In genomic region chr12:62919827-62920226, GRCh38 we compare ENCODE assay signal across 9 cellular contexts. TPM values are rescaled to one million over a fixed set of nuclear protein-coding genes. Genes with fewer than 3 reads are reported as not detected.
DNase-seq lines count a peak whose midpoint lies in the region; ATAC-seq and TF ChIP-seq lines count a peak whose summit lies in the region.
"Had no signal": no experiment of that assay in that cellular context is flagged by ENCODE, and none has a peak within 500 bp of the region (broad histone marks: within the 10 kb centered on the region; RNA-seq: fewer than 3 reads in every experiment).

No MANE protein-coding gene starts in this region.

- no peaks in the 10 kb centered on the region for H3K79me1 ChIP-seq in IMR-90 (ENCODE audit: low read depth in 1 of 2, low read length in 2 of 2)
- no peaks in the 10 kb centered on the region for H3K79me1 ChIP-seq in neuronal stem cell (ENCODE audit: low read depth, low read length)

- DNase-seq in IMR-90 (peak; percentile 63), NCI-H69 (lab: John Stamatoyannopoulos, UW) (peak; percentile 97), fibroblast of lung (ENCODE audit: low read depth in 2 of 2) (peak; percentile 50 to 73), stromal cell of bone marrow (ENCODE audit: low read depth) (peak; percentile 9), neuronal stem cell (ENCODE audit: low spot score) (no peak), prostate gland (ENCODE audit: low spot score) (no peak)
- DNase-seq: stimulated activated naive CD4-positive, alpha-beta T cell had no signal

- CTCF ChIA-PET in IMR-90 (lab: Yijun Ruan, JAX): no interaction called here

- no peak overlapping the region for H3K4me2 ChIP-seq in IMR-90 (ENCODE audit: low read depth, low read length)
- no peak overlapping the region for H3K4me2 ChIP-seq in fibroblast of lung (ENCODE audit: extremely low read depth, insufficient read depth, low read length)
- no peak overlapping the region for H3K4me2 ChIP-seq in neuronal stem cell (ENCODE audit: insufficient read depth, low read length, poor library complexity, severe bottlenecking)

- in situ Hi-C loops in IMR-90 (cut with MboI; ENCODE audit: low sequenced_read_pairs): no loop called here

- H3K56ac ChIP-seq in IMR-90 (ENCODE audit: extremely low read depth, insufficient read depth, low read length): no peak overlapping the region

- TF ChIP-seq CTCF in IMR-90 (conservative IDR thresholded peaks at IDR 0.05; ENCODE audit: low read depth, low read length) (no peak), fibroblast of lung (conservative IDR thresholded peaks at IDR 0.05 in 1 of 2, IDR thresholded peaks at IDR 0.05 in 1 of 2; ENCODE audit: low read depth in 1 of 2, low read length in 2 of 2) (no peak), prostate gland (IDR thresholded peaks at IDR 0.05) (no peak)

- no peak overlapping the region for H2AK5ac ChIP-seq in IMR-90 (ENCODE audit: low read depth, low read length)
- no peak overlapping the region for H2AK5ac ChIP-seq in neuronal stem cell (ENCODE audit: low read depth, low read length)

- H2BK20ac ChIP-seq in IMR-90 (ENCODE audit: low read depth, low read length): no peak overlapping the region

- H3K79me2 ChIP-seq in fibroblast of lung (ENCODE audit: control insufficient read depth, insufficient read depth, low read length): no peaks in the 10 kb centered on the region

- H2BK12ac ChIP-seq in neuronal stem cell (ENCODE audit: low read length): no peak overlapping the region

- H3K14ac ChIP-seq in IMR-90 (replicated peaks; ENCODE audit: low read depth, low read length) (no peak overlapping the region), neuronal stem cell (ENCODE audit: low read length) (no peak overlapping the region)

- no peak for TF ChIP-seq POLR2A in IMR-90 (IDR thresholded peaks at IDR 0.05; ENCODE audit: low read depth, low read length)
- no peak for TF ChIP-seq POLR2A in prostate gland (IDR thresholded peaks at IDR 0.05)

- no peaks in the 10 kb centered on the region for H3K9me1 ChIP-seq in IMR-90 (ENCODE audit: insufficient read depth, low read length)

- H3K18ac ChIP-seq in IMR-90 (ENCODE audit: low read depth, low read length): no peak overlapping the region
- H3K18ac ChIP-seq in neuronal stem cell (ENCODE audit: low read length): no peak overlapping the region

- H2AK9ac ChIP-seq in IMR-90 (replicated peaks; ENCODE audit: low read depth, low read length, poor library complexity): no peak overlapping the region

- H4K20me1 ChIP-seq in IMR-90 (ENCODE audit: insufficient read depth, low read length) (no peaks in the 10 kb centered on the region), fibroblast of lung (ENCODE audit: control insufficient read depth, extremely low read depth, insufficient read depth, low read length) (no peaks in the 10 kb centered on the region)

- H3K9ac ChIP-seq in IMR-90 (ENCODE audit: low read depth, low read length) (no peak overlapping the region), fibroblast of lung (ENCODE audit: insufficient read depth, low read length) (no peak overlapping the region), neuronal stem cell (ENCODE audit: low read depth, low read length, poor library complexity) (no peak overlapping the region)

- H3K9me3 ChIP-seq in IMR-90 (ENCODE audit: control insufficient read depth, insufficient read depth, low read length) (no peaks in the 10 kb centered on the region), fibroblast of lung (ENCODE audit: control insufficient read depth, insufficient read depth, low read depth, low read length) (no peaks in the 10 kb centered on the region), neuronal stem cell (replicated peaks in 1 of 2; ENCODE audit: control insufficient read depth in 2 of 2, insufficient read depth in 1 of 2, low read depth in 1 of 2, low read length in 2 of 2) (no peaks in the 10 kb centered on the region), prostate gland (no peaks in the 10 kb centered on the region)

- H3K27me3 ChIP-seq in IMR-90 (ENCODE audit: control insufficient read depth, insufficient read depth, low read length) (peaks cover 10% of the 10 kb centered on the region), fibroblast of lung (ENCODE audit: control insufficient read depth, insufficient read depth, low read length) (no peaks in the 10 kb centered on the region), neuronal stem cell (ENCODE audit: control insufficient read depth in 3 of 3, insufficient read depth in 3 of 3, low read depth in 1 of 3, low read length in 3 of 3) (no peaks in the 10 kb centered on the region), prostate gland (replicated peaks; ENCODE audit: insufficient read depth) (no peaks in the 10 kb centered on the region)

- peak; percentile 49 for ATAC-seq in IMR-90 (ENCODE audit: low read depth)
- no peak for ATAC-seq in GM19463 (IDR thresholded peaks at IDR 0.05; ENCODE audit: unreplicated experiment)
- ATAC-seq: natural killer cell treated with Interleukin-12 subunit alpha and Interleukin-12 subunit beta and Interleukin-15 and Interleukin-18, amount 100 ng/mL, for 72 hours had no signal

- no peak overlapping the region for H3K23ac ChIP-seq in IMR-90 (ENCODE audit: low read depth, low read length)
- H3K23ac ChIP-seq in neuronal stem cell (ENCODE audit: low read depth, low read length, poor library complexity): no peak overlapping the region

- no peak overlapping the region for H2BK5ac ChIP-seq in IMR-90 (ENCODE audit: low read depth, low read length, poor library complexity, severe bottlenecking)
- H2BK5ac ChIP-seq in neuronal stem cell (ENCODE audit: low read length): no peak overlapping the region

- no peak overlapping the region for H2AFZ ChIP-seq in IMR-90 (replicated peaks; ENCODE audit: low read length, poor library complexity)
- H2AFZ ChIP-seq in fibroblast of lung (ENCODE audit: low read length): no peak overlapping the region
- H2AFZ ChIP-seq in neuronal stem cell (ENCODE audit: low read length): no peak overlapping the region

- POLR2A ChIA-PET in IMR-90 (lab: Charles Lee; ENCODE audit: unreplicated experiment): interaction anchor here (0.6 kb wide), 1 partner anchor 10 kb away, joined by 5 read pairs; no protein-coding TSS in a partner anchor

- dilution Hi-C loops in IMR-90 (cut with HindIII; ENCODE audit: low sequenced_read_pairs, unreplicated experiment): no loop called here

- no peak overlapping the region for H2BK120ac ChIP-seq in IMR-90 (ENCODE audit: low read depth, low read length)
- H2BK120ac ChIP-seq in neuronal stem cell (ENCODE audit: low read depth, low read length): no peak overlapping the region

- H3K27ac ChIP-seq in IMR-90 (ENCODE audit: insufficient read depth, low read length) (no peak overlapping the region), fibroblast of lung (ENCODE audit: insufficient read depth, low read length) (no peak overlapping the region), neuronal stem cell (replicated peaks; ENCODE audit: low read length) (no peak overlapping the region), prostate gland (peak overlapping the region in 1 of 2 donors; percentile 26)

- H4K5ac ChIP-seq in IMR-90 (ENCODE audit: low read depth, low read length): no peak overlapping the region

- no peak overlapping the region for H3K4me3 ChIP-seq in IMR-90 (ENCODE audit: insufficient read depth, low read depth, low read length)
- no peak overlapping the region for H3K4me3 ChIP-seq in fibroblast of lung (replicated peaks in 1 of 4; ENCODE audit: control extremely low read depth in 1 of 4, insufficient read depth in 1 of 4, low read depth in 3 of 4, low read length in 4 of 4)
- H3K4me3 ChIP-seq in neuronal stem cell (ENCODE audit: low read length in 2 of 2): no peak overlapping the region
- no peak overlapping the region for H3K4me3 ChIP-seq in prostate gland

- no peak overlapping the region for H4K91ac ChIP-seq in IMR-90 (ENCODE audit: insufficient read depth, low read depth, low read length)
- no peak overlapping the region for H4K91ac ChIP-seq in neuronal stem cell (ENCODE audit: low read depth, low read length, poor library complexity)

- H3K36me3 ChIP-seq in IMR-90 (ENCODE audit: control insufficient read depth, insufficient read depth, low read length) (no peaks in the 10 kb centered on the region), fibroblast of lung (ENCODE audit: control insufficient read depth, insufficient read depth, low read length) (no peaks in the 10 kb centered on the region), neuronal stem cell (replicated peaks in 1 of 2; ENCODE audit: control insufficient read depth in 2 of 2, insufficient read depth in 2 of 2, low read length in 2 of 2) (no peaks in the 10 kb centered on the region), prostate gland (no peaks in the 10 kb centered on the region)

- TF ChIP-seq RAD21 in IMR-90 (IDR thresholded peaks at IDR 0.05; ENCODE audit: low read length): no peak

- no TSS peak for BruUV-seq in IMR-90 (replicated peaks; lab: Mats Ljungman, UMichigan)

- H2BK15ac ChIP-seq in IMR-90 (ENCODE audit: low read depth, low read length) (no peak overlapping the region), neuronal stem cell (ENCODE audit: low read length) (no peak overlapping the region)

- H3K4me1 ChIP-seq in IMR-90 (ENCODE audit: control insufficient read depth, insufficient read depth, low read length) (no peaks in the 10 kb centered on the region), fibroblast of lung (ENCODE audit: control insufficient read depth, extremely low read depth, insufficient read depth, low read length) (no peaks in the 10 kb centered on the region), neuronal stem cell (ENCODE audit: control insufficient read depth in 2 of 2, insufficient read depth in 1 of 2, low read depth in 1 of 2, low read length in 2 of 2) (peaks cover 0 to 8% of the 10 kb centered on the region in 2 donors), prostate gland (replicated peaks) (no peaks in the 10 kb centered on the region)

- H3K4ac ChIP-seq in IMR-90 (ENCODE audit: low read depth, low read length) (no peak overlapping the region), neuronal stem cell (ENCODE audit: low read length) (no peak overlapping the region)

- WGBS in IMR-90 (ENCODE audit: extremely low coverage in 2 of 2, insufficient read length in 1 of 2), 2 experiments: 80% methylated on average over 1 of the region's 2 CpGs; no CpG with 5 or more reads in 1 of the 2 experiments
- WGBS in neuronal stem cell (ENCODE audit: extremely low coverage in 2 of 2, insufficient read length in 2 of 2, insufficient replicate concordance in 1 of 2), 2 donors: no CpG with 5 or more reads among the region's 2 CpGs
- 38% methylated on average over 2 of the region's 2 CpGs for WGBS in prostate gland

- intact Hi-C loops in IMR-90 (cut with micrococcal nuclease): no loop called here
- intact Hi-C loops in prostate gland (cut with DNase I): no loop called here

- H4K8ac ChIP-seq in IMR-90 (ENCODE audit: low read depth in 2 of 2, low read length in 2 of 2): no peak overlapping the region
- H4K8ac ChIP-seq in neuronal stem cell (ENCODE audit: low read depth, low read length): no peak overlapping the region

RNA-seq across cellular contexts. Expression of gene PPM1H, which starts 15.1 kb away (rescaled TPM):
- total RNA-seq in IMR-90 (2012; rRNA removed): 0.18 and 0.28 TPM in 2 replicates
- polyA plus RNA-seq in IMR-90 (2012; rRNA removed): 0.14 TPM in 2 replicates
- 0.04 and 0.10 TPM in 2 replicates for polyA plus RNA-seq in IMR-90 (2012; cell fraction: cytosol; rRNA removed)
- 0.03 and 0.62 TPM in 2 replicates for polyA plus RNA-seq in IMR-90 (2012; cell fraction: nucleus; rRNA removed; ENCODE audit: low replicate concordance)
- 0.51 and 3.1 TPM in 2 replicates for total RNA-seq in fibroblast of lung
- polyA plus RNA-seq in fibroblast of lung: 0.57 and 0.95 TPM in 2 replicates
- polyA plus RNA-seq in fibroblast of lung (2012): 0.44 and 0.71 TPM in 2 replicates
- 0.07 and 0.27 TPM in 2 replicates for polyA minus RNA-seq in fibroblast of lung (ENCODE audit: low replicate concordance)
- 4.9 TPM for polyA plus RNA-seq in neuronal stem cell (2013, experiment 1 of 2)
- polyA plus RNA-seq in neuronal stem cell (2013, experiment 2 of 2): 5.2 TPM
- 10 to 100 TPM; 27.0 to 46.9 TPM for total RNA-seq in prostate gland

Comparison
In these comparisons a context has a peak if more than half of its experiments do, and no peak if none do; other contexts are left out.
1. DNase-seq: peak in IMR-90 (single experiment), NCI-H69 (single experiment), fibroblast of lung (2 of 2) and stromal cell of bone marrow (single experiment); none in neuronal stem cell (single experiment) and prostate gland (single experiment).